1 cellular context compared by ENCODE assay signal in genomic region chr2:237199577-237199976, GRCh38.
TF ChIP-seq lines count a peak whose summit lies in the region.

No MANE protein-coding gene starts in this region.

TF ChIP-seq in H1, 55 proteins besides CTCF, POLR2A, EP300 and RAD21:
- no peak for TF ChIP-seq SAP30 (IDR thresholded peaks at IDR 0.05; ENCODE audit: insufficient read depth, insufficient replicate concordance, low read length)
- TF ChIP-seq TAF7 (optimal IDR thresholded peaks at IDR 0.05; ENCODE audit: borderline replicate concordance, low read depth, low read length) = peak; percentile 25
- no peak for TF ChIP-seq FOSL1 (IDR thresholded peaks at IDR 0.05; ENCODE audit: insufficient read depth, low read depth, low read length)
- TF ChIP-seq, protein P1, sequence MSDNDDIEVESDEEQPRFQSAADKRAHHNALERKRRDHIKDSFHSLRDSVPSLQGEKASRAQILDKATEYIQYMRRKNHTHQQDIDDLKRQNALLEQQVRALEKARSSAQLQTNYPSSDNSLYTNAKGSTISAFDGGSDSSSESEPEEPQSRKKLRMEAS (IDR thresholded peaks at IDR 0.05) = no peak
- no peak for TF ChIP-seq CHD7 (IDR thresholded peaks at IDR 0.05; ENCODE audit: insufficient replicate concordance, low read length)
